Comparison of ENCODE assay signal across 34 cellular contexts in genomic region chr2:175741164-175741563, GRCh38.
"Had no signal": no experiment of that assay in that cellular context is flagged by ENCODE, and none has a peak within 500 bp of the region (broad histone marks: within the 10 kb centered on the region; RNA-seq: fewer than 3 reads in every experiment).

No MANE protein-coding gene starts in this region.

- H3K36me3 ChIP-seq: MG63 had no signal

- H3K4me3 ChIP-seq: MG63 had no signal

- H3K27me3 ChIP-seq: MG63 had no signal

- DNase-seq: Karpas-422, Kasumi-1, MG63, MM.1S, MV-4-11, NCI-H1048, NCI-H1092, NCI-H1092 treated with DMSO at 0.1 percent for 48 hours, NCI-H1105, NCI-H1105 treated with DMSO at 0.1 percent for 48 hours, NCI-H1417, NCI-H1417 treated with DMSO at 0.1 percent for 48 hours, NCI-H1436, NCI-H1436 treated with DMSO at 0.1 percent for 48 hours, NCI-H1694, NCI-H1694 treated with DMSO at 0.1 percent for 48 hours, NCI-H187, NCI-H187 treated with DMSO at 0.1 percent for 48 hours, NCI-H1930, NCI-H2029, NCI-H2029 treated with DMSO at 0.1 percent for 48 hours, NCI-H2081, NCI-H2081 treated with DMSO at 0.1 percent for 48 hours, NCI-H2107, NCI-H2171, NCI-H2171 treated with DMSO at 0.1 percent for 48 hours, NCI-H2227 treated with DMSO at 0.1 percent for 48 hours, NCI-H226, NCI-H345, NCI-H446, NCI-H446 treated with DMSO at 0.1 percent for 48 hours, NCI-H510A, NCI-H510A treated with DMSO at 0.1 percent for 48 hours, NCI-H524 had no signal

- H3K9me3 ChIP-seq: MG63 had no signal
